13 cellular contexts compared by ENCODE assay signal in the genomic region with DNA sequence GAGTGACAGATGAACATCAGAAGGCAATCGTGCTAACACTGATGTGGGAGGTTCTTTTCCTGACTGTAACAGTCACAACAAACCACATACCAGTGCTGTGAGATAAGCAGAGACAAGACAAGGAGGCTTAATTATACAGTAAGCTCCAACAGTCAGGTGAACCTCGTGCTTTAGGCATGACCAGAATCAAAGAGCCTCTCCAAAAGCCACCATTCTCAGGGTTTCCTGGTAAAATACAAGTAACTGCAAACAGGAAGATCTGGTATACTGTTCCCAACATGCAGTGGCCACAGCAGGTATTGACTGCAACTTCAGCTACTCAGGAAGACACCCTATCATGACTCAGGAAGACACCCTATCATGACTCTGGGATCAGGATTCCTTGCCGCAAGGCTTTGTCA.
A peak's percentile ranks its signal among the peaks of the same experiment; 100 is the strongest.
DNase-seq lines count a peak whose midpoint lies in the region; ATAC-seq and TF ChIP-seq lines count a peak whose summit lies in the region.
"Had no signal": no experiment of that assay in that cellular context is flagged by ENCODE, and none has a peak within 500 bp of the region (broad histone marks: within the 10 kb centered on the region; RNA-seq: fewer than 3 reads in every experiment).

No MANE protein-coding gene starts in this region.

- peak; percentile 35 for ATAC-seq in stimulated activated naive CD8-positive, alpha-beta T cell treated with anti-CD3 and anti-CD28 coated beads, Interleukin-15, amount 100 ng/mL, for 72 hours
- no peak for ATAC-seq in stimulated activated naive CD8-positive, alpha-beta T cell treated with anti-CD3 and anti-CD28 coated beads, Interleukin-15, Interleukin-2, amounts not matched to agents 100 U/mL and 50 U/mL, for 24 hours
- no peak for ATAC-seq in GM21529 (IDR thresholded peaks at IDR 0.05; ENCODE audit: unreplicated experiment)
- ATAC-seq: left lung had no signal

- H3K4me3 Mint-ChIP-seq in stimulated activated naive CD8-positive, alpha-beta T cell treated with anti-CD3 and anti-CD28 coated beads, Interleukin-15, amount 100 ng/mL, for 72 hours, result no peak overlapping the region
- H3K4me3 Mint-ChIP-seq: activated B cell treated with CpG ODN at 0.5 μM for 24 hours; CD4-positive, CD25-positive, alpha-beta regulatory T cell had no signal

- no peak for TF ChIP-seq CTCF in fibroblast of mammary gland (conservative IDR thresholded peaks at IDR 0.05; ENCODE audit: control insufficient read depth, insufficient read depth, low read depth, low read length)

- no peak for DNase-seq in stimulated activated naive CD8-positive, alpha-beta T cell treated with anti-CD3 and anti-CD28 coated beads, Interleukin-15, amount 100 ng/mL, for 72 hours
- DNase-seq in stimulated activated naive CD8-positive, alpha-beta T cell treated with anti-CD3 and anti-CD28 coated beads, Interleukin-15, Interleukin-2, amounts not matched to agents 100 U/mL and 50 U/mL, for 24 hours, result no peak
- peak; percentile 66 for DNase-seq in RKO (ENCODE audit: low spot score)
- peak; percentile 5 for DNase-seq in fibroblast of mammary gland (ENCODE audit: low read depth)
- no peak for DNase-seq in GDM1 (lab: John Stamatoyannopoulos, UW)
- DNase-seq in NCI-H510A treated with DMSO at 0.1 percent for 48 hours (lab: John Stamatoyannopoulos, UW), result no peak
- no peak for DNase-seq in 8988T
- DNase-seq: activated B cell treated with CpG ODN at 0.5 μM for 24 hours, left lung, NCI-H1694 treated with DMSO at 0.1 percent for 48 hours had no signal

- H3K9me3 Mint-ChIP-seq in stimulated activated naive CD8-positive, alpha-beta T cell treated with anti-CD3 and anti-CD28 coated beads, Interleukin-15, amount 100 ng/mL, for 72 hours, result no peaks in the 10 kb centered on the region
- H3K9me3 Mint-ChIP-seq: activated B cell treated with CpG ODN at 0.5 μM for 24 hours had no signal

- H3K4me1 Mint-ChIP-seq in stimulated activated naive CD8-positive, alpha-beta T cell treated with anti-CD3 and anti-CD28 coated beads, Interleukin-15, amount 100 ng/mL, for 72 hours, result no peaks in the 10 kb centered on the region
- H3K4me1 Mint-ChIP-seq: activated B cell treated with CpG ODN at 0.5 μM for 24 hours had no signal

- H3K4me3 ChIP-seq in fibroblast of mammary gland (ENCODE audit: control insufficient read depth, low read depth, low read length), result no peak overlapping the region
- H3K4me3 ChIP-seq: left lung, right atrium auricular region had no signal

- H3K27ac Mint-ChIP-seq in stimulated activated naive CD8-positive, alpha-beta T cell treated with anti-CD3 and anti-CD28 coated beads, Interleukin-15, amount 100 ng/mL, for 72 hours, result no peak overlapping the region
- H3K27ac Mint-ChIP-seq: activated B cell treated with CpG ODN at 0.5 μM for 24 hours; CD4-positive, CD25-positive, alpha-beta regulatory T cell had no signal

- peaks cover 24% of the 10 kb centered on the region for H3K27me3 Mint-ChIP-seq in stimulated activated naive CD8-positive, alpha-beta T cell treated with anti-CD3 and anti-CD28 coated beads, Interleukin-15, amount 100 ng/mL, for 72 hours

Comparison
In these comparisons a context has a peak if more than half of its experiments do, and no peak if none do; other contexts are left out.
1. DNase-seq: peak in RKO (single experiment) and fibroblast of mammary gland (single experiment); none in stimulated activated naive CD8-positive, alpha-beta T cell treated with anti-CD3 and anti-CD28 coated beads, Interleukin-15, amount 100 ng/mL, for 72 hours (0 of 2), stimulated activated naive CD8-positive, alpha-beta T cell treated with anti-CD3 and anti-CD28 coated beads, Interleukin-15, Interleukin-2, amounts not matched to agents 100 U/mL and 50 U/mL, for 24 hours (single experiment), GDM1 (single experiment), NCI-H510A treated with DMSO at 0.1 percent for 48 hours (single experiment) and 8988T (single experiment).